Comparison of ENCODE assay signal across 1 cellular context in genomic region chr16:89565506-89566372, GRCh38.
TF ChIP-seq lines count a peak whose summit lies in the region.

No MANE protein-coding gene starts in this region.

TF ChIP-seq in HepG2, 621 proteins besides CTCF, POLR2A, EP300 and RAD21 (continued from another document and continues in another):
- TF ChIP-seq GMEB1 (CRISPR knock-in tag; IDR thresholded peaks at IDR 0.05; ENCODE audit: borderline replicate concordance) (peak; percentile 47; the same call in 1 of the 2 replicates), ZNF180 (CRISPR knock-in tag; IDR thresholded peaks at IDR 0.05; ENCODE audit: borderline replicate concordance, low read depth) (0 out of 2 replicates have a peak, but pooled peaks have one; percentile 18), ZNF891 (CRISPR knock-in tag; IDR thresholded peaks at IDR 0.05) (peak; percentile 83), RFX5 (IDR thresholded peaks at IDR 0.05; ENCODE audit: low read depth, low read length) (no peak), MBNL3 (CRISPR knock-in tag; conservative IDR thresholded peaks at IDR 0.05) (no peak), ZEB1 (IDR thresholded peaks at IDR 0.05; ENCODE audit: insufficient replicate concordance, low read depth) (peak; percentile 84), MTA1 (CRISPR knock-in tag; IDR thresholded peaks at IDR 0.05; ENCODE audit: borderline replicate concordance) (no peak), SIX1 (CRISPR knock-in tag; IDR thresholded peaks at IDR 0.05; ENCODE audit: borderline replicate concordance) (no peak; the same call in 1 of the 2 replicates), ZNF30 (CRISPR knock-in tag; IDR thresholded peaks at IDR 0.05) (no peak), HNRNPUL1 (IDR thresholded peaks at IDR 0.05; ENCODE audit: low read depth, low read length) (no peak), BRCA1 (CRISPR knock-in tag; IDR thresholded peaks at IDR 0.05) (no peak; the same call in 1 of the 2 replicates), ZNF446 (CRISPR knock-in tag; IDR thresholded peaks at IDR 0.05) (0 out of 2 replicates have a peak, but pooled peaks have one; percentile 17), PCBP1 (IDR thresholded peaks at IDR 0.05; ENCODE audit: borderline replicate concordance, low read depth, low read length) (no peak), TARDBP (CRISPR knock-in tag; IDR thresholded peaks at IDR 0.05) (no peak; the same call in 1 of the 2 replicates), ZNF557 (CRISPR knock-in tag; IDR thresholded peaks at IDR 0.05) (no peak; the same call in 1 of the 2 replicates), ZNF207 (IDR thresholded peaks at IDR 0.05; ENCODE audit: borderline replicate concordance) (no peak), IKZF4 (CRISPR knock-in tag; IDR thresholded peaks at IDR 0.05; ENCODE audit: borderline replicate concordance, low read depth, not compliant biosample characterization) (peak; percentile 89), MEIS2 (CRISPR knock-in tag; IDR thresholded peaks at IDR 0.05) (no peak; the same call in 1 of the 2 replicates), ZNF260 (CRISPR knock-in tag; IDR thresholded peaks at IDR 0.05; ENCODE audit: borderline replicate concordance, low read depth) (0 out of 2 replicates have a peak, but pooled peaks have one; percentile 48), BRF2 (CRISPR knock-in tag; IDR thresholded peaks at IDR 0.05) (peak; percentile 60; the same call in 1 of the 2 replicates), SP1 (IDR thresholded peaks at IDR 0.05) (no peak), SP1 (CRISPR knock-in tag; IDR thresholded peaks at IDR 0.05) (no peak), ZBTB39 (CRISPR knock-in tag; IDR thresholded peaks at IDR 0.05) (no peak), ZBTB37 (CRISPR knock-in tag; IDR thresholded peaks at IDR 0.05) (no peak), TOPORS (CRISPR knock-in tag; IDR thresholded peaks at IDR 0.05) (peak; percentile 46; the same call in 1 of the 2 replicates), TERF1 (CRISPR knock-in tag; IDR thresholded peaks at IDR 0.05) (no peak), THAP11 (CRISPR knock-in tag; IDR thresholded peaks at IDR 0.05) (no peak)
- TF ChIP-seq, protein P1, sequence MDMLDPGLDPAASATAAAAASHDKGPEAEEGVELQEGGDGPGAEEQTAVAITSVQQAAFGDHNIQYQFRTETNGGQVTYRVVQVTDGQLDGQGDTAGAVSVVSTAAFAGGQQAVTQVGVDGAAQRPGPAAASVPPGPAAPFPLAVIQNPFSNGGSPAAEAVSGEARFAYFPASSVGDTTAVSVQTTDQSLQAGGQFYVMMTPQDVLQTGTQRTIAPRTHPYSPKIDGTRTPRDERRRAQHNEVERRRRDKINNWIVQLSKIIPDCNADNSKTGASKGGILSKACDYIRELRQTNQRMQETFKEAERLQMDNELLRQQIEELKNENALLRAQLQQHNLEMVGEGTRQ (IDR thresholded peaks at IDR 0.05; ENCODE audit: low read depth, low read length): no peak
- TF ChIP-seq, protein P1 (CRISPR knock-in tag; IDR thresholded peaks at IDR 0.05; ENCODE audit: borderline replicate concordance): no peak; the same call in 1 of the 2 replicates
- TF ChIP-seq, protein P2, sequence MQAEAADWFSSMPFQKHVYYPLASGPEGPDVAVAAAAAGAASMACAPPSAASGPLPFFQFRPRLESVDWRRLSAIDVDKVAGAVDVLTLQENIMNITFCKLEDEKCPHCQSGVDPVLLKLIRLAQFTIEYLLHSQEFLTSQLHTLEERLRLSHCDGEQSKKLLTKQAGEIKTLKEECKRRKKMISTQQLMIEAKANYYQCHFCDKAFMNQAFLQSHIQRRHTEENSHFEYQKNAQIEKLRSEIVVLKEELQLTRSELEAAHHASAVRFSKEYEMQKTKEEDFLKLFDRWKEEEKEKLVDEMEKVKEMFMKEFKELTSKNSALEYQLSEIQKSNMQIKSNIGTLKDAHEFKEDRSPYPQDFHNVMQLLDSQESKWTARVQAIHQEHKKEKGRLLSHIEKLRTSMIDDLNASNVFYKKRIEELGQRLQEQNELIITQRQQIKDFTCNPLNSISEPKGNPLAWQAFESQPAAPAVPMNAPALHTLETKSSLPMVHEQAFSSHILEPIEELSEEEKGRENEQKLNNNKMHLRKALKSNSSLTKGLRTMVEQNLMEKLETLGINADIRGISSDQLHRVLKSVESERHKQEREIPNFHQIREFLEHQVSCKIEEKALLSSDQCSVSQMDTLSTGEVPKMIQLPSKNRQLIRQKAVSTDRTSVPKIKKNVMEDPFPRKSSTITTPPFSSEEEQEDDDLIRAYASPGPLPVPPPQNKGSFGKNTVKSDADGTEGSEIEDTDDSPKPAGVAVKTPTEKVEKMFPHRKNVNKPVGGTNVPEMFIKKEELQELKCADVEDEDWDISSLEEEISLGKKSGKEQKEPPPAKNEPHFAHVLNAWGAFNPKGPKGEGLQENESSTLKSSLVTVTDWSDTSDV (CRISPR knock-in tag; IDR thresholded peaks at IDR 0.05): 0 out of 2 replicates have a peak, but pooled peaks have one; percentile 66
- TF ChIP-seq, protein P3, sequence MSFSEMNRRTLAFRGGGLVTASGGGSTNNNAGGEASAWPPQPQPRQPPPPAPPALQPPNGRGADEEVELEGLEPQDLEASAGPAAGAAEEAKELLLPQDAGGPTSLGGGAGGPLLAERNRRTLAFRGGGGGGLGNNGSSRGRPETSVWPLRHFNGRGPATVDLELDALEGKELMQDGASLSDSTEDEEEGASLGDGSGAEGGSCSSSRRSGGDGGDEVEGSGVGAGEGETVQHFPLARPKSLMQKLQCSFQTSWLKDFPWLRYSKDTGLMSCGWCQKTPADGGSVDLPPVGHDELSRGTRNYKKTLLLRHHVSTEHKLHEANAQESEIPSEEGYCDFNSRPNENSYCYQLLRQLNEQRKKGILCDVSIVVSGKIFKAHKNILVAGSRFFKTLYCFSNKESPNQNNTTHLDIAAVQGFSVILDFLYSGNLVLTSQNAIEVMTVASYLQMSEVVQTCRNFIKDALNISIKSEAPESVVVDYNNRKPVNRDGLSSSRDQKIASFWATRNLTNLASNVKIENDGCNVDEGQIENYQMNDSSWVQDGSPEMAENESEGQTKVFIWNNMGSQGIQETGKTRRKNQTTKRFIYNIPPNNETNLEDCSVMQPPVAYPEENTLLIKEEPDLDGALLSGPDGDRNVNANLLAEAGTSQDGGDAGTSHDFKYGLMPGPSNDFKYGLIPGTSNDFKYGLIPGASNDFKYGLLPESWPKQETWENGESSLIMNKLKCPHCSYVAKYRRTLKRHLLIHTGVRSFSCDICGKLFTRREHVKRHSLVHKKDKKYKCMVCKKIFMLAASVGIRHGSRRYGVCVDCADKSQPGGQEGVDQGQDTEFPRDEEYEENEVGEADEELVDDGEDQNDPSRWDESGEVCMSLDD (CRISPR knock-in tag; IDR thresholded peaks at IDR 0.05; ENCODE audit: borderline replicate concordance): no peak
- TF ChIP-seq, protein P4, sequence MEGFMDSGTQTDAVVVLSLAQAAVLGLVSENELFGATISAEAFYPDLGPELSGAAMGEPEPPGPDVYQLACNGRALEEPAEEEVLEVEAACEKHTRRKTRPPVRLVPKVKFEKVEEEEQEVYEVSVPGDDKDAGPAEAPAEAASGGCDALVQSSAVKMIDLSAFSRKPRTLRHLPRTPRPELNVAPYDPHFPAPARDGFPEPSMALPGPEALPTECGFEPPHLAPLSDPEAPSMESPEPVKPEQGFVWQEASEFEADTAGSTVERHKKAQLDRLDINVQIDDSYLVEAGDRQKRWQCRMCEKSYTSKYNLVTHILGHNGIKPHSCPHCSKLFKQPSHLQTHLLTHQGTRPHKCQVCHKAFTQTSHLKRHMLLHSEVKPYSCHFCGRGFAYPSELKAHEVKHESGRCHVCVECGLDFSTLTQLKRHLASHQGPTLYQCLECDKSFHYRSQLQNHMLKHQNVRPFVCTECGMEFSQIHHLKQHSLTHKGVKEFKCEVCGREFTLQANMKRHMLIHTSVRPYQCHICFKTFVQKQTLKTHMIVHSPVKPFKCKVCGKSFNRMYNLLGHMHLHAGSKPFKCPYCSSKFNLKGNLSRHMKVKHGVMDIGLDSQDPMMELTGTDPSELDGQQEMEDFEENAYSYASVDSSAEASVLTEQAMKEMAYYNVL (CRISPR knock-in tag; IDR thresholded peaks at IDR 0.05; ENCODE audit: borderline replicate concordance): no peak
- TF ChIP-seq, protein P5, sequence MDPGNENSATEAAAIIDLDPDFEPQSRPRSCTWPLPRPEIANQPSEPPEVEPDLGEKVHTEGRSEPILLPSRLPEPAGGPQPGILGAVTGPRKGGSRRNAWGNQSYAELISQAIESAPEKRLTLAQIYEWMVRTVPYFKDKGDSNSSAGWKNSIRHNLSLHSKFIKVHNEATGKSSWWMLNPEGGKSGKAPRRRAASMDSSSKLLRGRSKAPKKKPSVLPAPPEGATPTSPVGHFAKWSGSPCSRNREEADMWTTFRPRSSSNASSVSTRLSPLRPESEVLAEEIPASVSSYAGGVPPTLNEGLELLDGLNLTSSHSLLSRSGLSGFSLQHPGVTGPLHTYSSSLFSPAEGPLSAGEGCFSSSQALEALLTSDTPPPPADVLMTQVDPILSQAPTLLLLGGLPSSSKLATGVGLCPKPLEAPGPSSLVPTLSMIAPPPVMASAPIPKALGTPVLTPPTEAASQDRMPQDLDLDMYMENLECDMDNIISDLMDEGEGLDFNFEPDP (CRISPR knock-in tag; conservative IDR thresholded peaks at IDR 0.05): 0 out of 2 replicates have a peak, but pooled peaks have one; percentile 33
- TF ChIP-seq, protein P6, sequence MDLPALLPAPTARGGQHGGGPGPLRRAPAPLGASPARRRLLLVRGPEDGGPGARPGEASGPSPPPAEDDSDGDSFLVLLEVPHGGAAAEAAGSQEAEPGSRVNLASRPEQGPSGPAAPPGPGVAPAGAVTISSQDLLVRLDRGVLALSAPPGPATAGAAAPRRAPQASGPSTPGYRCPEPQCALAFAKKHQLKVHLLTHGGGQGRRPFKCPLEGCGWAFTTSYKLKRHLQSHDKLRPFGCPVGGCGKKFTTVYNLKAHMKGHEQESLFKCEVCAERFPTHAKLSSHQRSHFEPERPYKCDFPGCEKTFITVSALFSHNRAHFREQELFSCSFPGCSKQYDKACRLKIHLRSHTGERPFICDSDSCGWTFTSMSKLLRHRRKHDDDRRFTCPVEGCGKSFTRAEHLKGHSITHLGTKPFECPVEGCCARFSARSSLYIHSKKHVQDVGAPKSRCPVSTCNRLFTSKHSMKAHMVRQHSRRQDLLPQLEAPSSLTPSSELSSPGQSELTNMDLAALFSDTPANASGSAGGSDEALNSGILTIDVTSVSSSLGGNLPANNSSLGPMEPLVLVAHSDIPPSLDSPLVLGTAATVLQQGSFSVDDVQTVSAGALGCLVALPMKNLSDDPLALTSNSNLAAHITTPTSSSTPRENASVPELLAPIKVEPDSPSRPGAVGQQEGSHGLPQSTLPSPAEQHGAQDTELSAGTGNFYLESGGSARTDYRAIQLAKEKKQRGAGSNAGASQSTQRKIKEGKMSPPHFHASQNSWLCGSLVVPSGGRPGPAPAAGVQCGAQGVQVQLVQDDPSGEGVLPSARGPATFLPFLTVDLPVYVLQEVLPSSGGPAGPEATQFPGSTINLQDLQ (CRISPR knock-in tag; IDR thresholded peaks at IDR 0.05): no peak
